7 cellular contexts compared by ENCODE assay signal in the genomic region with DNA sequence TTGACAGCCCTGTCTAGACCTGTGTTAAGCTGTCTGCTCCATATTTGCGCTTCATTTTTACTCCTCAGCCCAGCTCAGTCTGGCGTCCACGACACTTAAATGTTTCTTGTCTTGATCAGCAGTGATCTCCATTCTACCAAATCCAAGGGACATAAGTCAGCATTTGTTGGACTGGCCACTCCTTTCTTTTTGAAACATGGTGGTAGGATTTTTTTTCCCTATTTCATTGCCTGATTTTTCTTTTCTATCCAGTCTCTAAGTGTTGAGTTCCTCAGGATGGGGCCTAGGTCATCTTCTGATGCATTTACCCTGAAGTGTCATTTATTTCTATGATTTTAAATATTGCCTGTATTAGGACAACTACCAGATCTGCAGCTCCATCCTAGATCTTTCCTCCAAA. TPM values are rescaled to one million over a fixed set of nuclear protein-coding genes. Genes with fewer than 3 reads are reported as not detected.
DNase-seq lines count a peak whose midpoint lies in the region; ATAC-seq, FAIRE-seq and TF ChIP-seq lines count a peak whose summit lies in the region.

No MANE protein-coding gene starts in this region.

- peak overlapping the region; percentile 83 for H3K27ac Mint-ChIP-seq in HFFc6
- H3K27ac Mint-ChIP-seq in activated CD8-positive, alpha-beta T cell treated with anti-CD3 and anti-CD28 coated beads, Interleukin-2, amount 10 ng/mL, durations not matched to agents 7 days and 5 days: peak overlapping the region; percentile 92
- peak overlapping the region; percentile 99 for H3K27ac Mint-ChIP-seq in stimulated activated naive B cell treated with anti-CD40 and anti-IgM and Interleukin-4, amounts not matched to agents 10 μg/mL and 1 μg/mL and 100 μg/mL, for 72 hours

- no peak for TF ChIP-seq CTCF in HFFc6 (IDR thresholded peaks at IDR 0.05)
- no peak for TF ChIP-seq CTCF in D721Med (IDR thresholded peaks at IDR 0.05; ENCODE audit: insufficient read depth, missing control alignments)

- no peaks in the 10 kb centered on the region for H3K27me3 Mint-ChIP-seq in HFFc6 (ENCODE audit: insufficient read depth)
- H3K27me3 Mint-ChIP-seq in activated CD8-positive, alpha-beta T cell treated with anti-CD3 and anti-CD28 coated beads, Interleukin-2, amount 10 ng/mL, durations not matched to agents 7 days and 5 days (ENCODE audit: low read depth): no peaks in the 10 kb centered on the region
- H3K27me3 Mint-ChIP-seq in stimulated activated naive B cell treated with anti-CD40 and anti-IgM and Interleukin-4, amounts not matched to agents 10 μg/mL and 1 μg/mL and 100 μg/mL, for 72 hours: no peaks in the 10 kb centered on the region

- no peak for DNase-seq in HFFc6
- DNase-seq in activated CD8-positive, alpha-beta T cell treated with anti-CD3 and anti-CD28 coated beads, Interleukin-2, amount 10 ng/mL, durations not matched to agents 7 days and 5 days: no peak
- DNase-seq in iPS DF 6.9 (ENCODE audit: low read depth, low spot score): no peak
- DNase-seq in stimulated activated naive B cell treated with anti-CD40 and anti-IgM and Interleukin-4, amounts not matched to agents 10 μg/mL and 1 μg/mL and 100 μg/mL, for 72 hours: no peak
- DNase-seq in ACHN: no peak
- no peak for DNase-seq in D721Med (ENCODE audit: insufficient read length, low spot score)
- no peak for DNase-seq in stimulated activated CD8-positive, alpha-beta memory T cell treated with anti-CD3 and anti-CD28 coated beads, Interleukin-4, amount 100 ng/mL, for 48 hours

- CTCF ChIA-PET in activated CD8-positive, alpha-beta T cell treated with anti-CD3 and anti-CD28 coated beads, Interleukin-2, amount 10 ng/mL, durations not matched to agents 7 days and 5 days (lab: Charles Lee): interaction anchor here (1.0 to 3.8 kb wide), 9 partner anchors 8 to 321 kb away, joined by 3 to 55 read pairs (median 5); partner anchors contain the start of genes SCO2 and SYCE3

- no peaks in the 10 kb centered on the region for H3K36me3 Mint-ChIP-seq in HFFc6 (ENCODE audit: low read depth)
- peaks cover 30% of the 10 kb centered on the region for H3K36me3 Mint-ChIP-seq in activated CD8-positive, alpha-beta T cell treated with anti-CD3 and anti-CD28 coated beads, Interleukin-2, amount 10 ng/mL, durations not matched to agents 7 days and 5 days (ENCODE audit: low read depth)
- peaks cover 13 to 18% of the 10 kb centered on the region in 2 donors for H3K36me3 Mint-ChIP-seq in stimulated activated naive B cell treated with anti-CD40 and anti-IgM and Interleukin-4, amounts not matched to agents 10 μg/mL and 1 μg/mL and 100 μg/mL, for 72 hours

- POLR2A ChIA-PET in activated CD8-positive, alpha-beta T cell treated with anti-CD3 and anti-CD28 coated beads, Interleukin-2, amount 10 ng/mL, durations not matched to agents 7 days and 5 days (lab: Charles Lee): interaction anchor here (0.6 to 3.6 kb wide), 12 partner anchors 9 to 256 kb away, joined by 3 to 82 read pairs (median 10); partner anchors contain the start of genes SCO2 and TYMP

- peaks cover 6% of the 10 kb centered on the region; the same call in 1 of the 2 replicates for H3K36me3 ChIP-seq in iPS DF 6.9 (ENCODE audit: control insufficient read depth, insufficient read depth, low read length)

- FAIRE-seq in D721Med (lab: Jason Lieb, UNC): no peak

- no CpG with 5 or more reads among the region's 3 CpGs for WGBS in iPS DF 6.9 (ENCODE audit: insufficient coverage, insufficient read length)

- H3K27me3 ChIP-seq in iPS DF 6.9 (ENCODE audit: control insufficient read depth, insufficient read depth, low read length): no peaks in the 10 kb centered on the region

- peak overlapping the region; percentile 95; the same call in 1 of the 2 replicates for H3K4me3 ChIP-seq in iPS DF 6.9 (ENCODE audit: low read length)

- no peaks in the 10 kb centered on the region for H3K9me3 Mint-ChIP-seq in HFFc6
- H3K9me3 Mint-ChIP-seq in activated CD8-positive, alpha-beta T cell treated with anti-CD3 and anti-CD28 coated beads, Interleukin-2, amount 10 ng/mL, durations not matched to agents 7 days and 5 days (ENCODE audit: insufficient read depth): no peaks in the 10 kb centered on the region
- no peaks in the 10 kb centered on the region for H3K9me3 Mint-ChIP-seq in stimulated activated naive B cell treated with anti-CD40 and anti-IgM and Interleukin-4, amounts not matched to agents 10 μg/mL and 1 μg/mL and 100 μg/mL, for 72 hours

- peaks cover 4% of the 10 kb centered on the region for H3K4me1 ChIP-seq in iPS DF 6.9 (ENCODE audit: control insufficient read depth, insufficient read depth, low read length)

- no peak overlapping the region for H3K27ac ChIP-seq in iPS DF 6.9 (ENCODE audit: low read length)

- peak overlapping the region; percentile 94 for H3K4me3 Mint-ChIP-seq in HFFc6
- H3K4me3 Mint-ChIP-seq in activated CD8-positive, alpha-beta T cell treated with anti-CD3 and anti-CD28 coated beads, Interleukin-2, amount 10 ng/mL, durations not matched to agents 7 days and 5 days: peak overlapping the region; percentile 86
- peak overlapping the region; percentile 97 to 98 for H3K4me3 Mint-ChIP-seq in stimulated activated naive B cell treated with anti-CD40 and anti-IgM and Interleukin-4, amounts not matched to agents 10 μg/mL and 1 μg/mL and 100 μg/mL, for 72 hours

- H3K9me3 ChIP-seq in iPS DF 6.9 (ENCODE audit: control insufficient read depth, insufficient read depth, low read length): no peaks in the 10 kb centered on the region

- peaks cover 12% of the 10 kb centered on the region for H3K4me1 Mint-ChIP-seq in HFFc6 (ENCODE audit: low read depth)
- H3K4me1 Mint-ChIP-seq in activated CD8-positive, alpha-beta T cell treated with anti-CD3 and anti-CD28 coated beads, Interleukin-2, amount 10 ng/mL, durations not matched to agents 7 days and 5 days (ENCODE audit: low read depth): peaks cover 27% of the 10 kb centered on the region
- peaks cover 15 to 17% of the 10 kb centered on the region in 2 donors for H3K4me1 Mint-ChIP-seq in stimulated activated naive B cell treated with anti-CD40 and anti-IgM and Interleukin-4, amounts not matched to agents 10 μg/mL and 1 μg/mL and 100 μg/mL, for 72 hours

- in situ Hi-C loops in ACHN (cut with HindIII; ENCODE audit: low pct_ligation_motif_present, low pct_unique_long_range_greater_than_20kb, low sequenced_read_pairs): no loop called here

- no peak for ATAC-seq in activated CD8-positive, alpha-beta T cell treated with anti-CD3 and anti-CD28 coated beads, Interleukin-2, amount 10 ng/mL, durations not matched to agents 7 days and 5 days
- ATAC-seq in stimulated activated naive B cell treated with anti-CD40 and anti-IgM and Interleukin-4, amounts not matched to agents 10 μg/mL and 1 μg/mL and 100 μg/mL, for 72 hours (replicated peaks): peak in 1 of 2 donors; percentile 2

RNA-seq across cellular contexts. Expression of gene NCAPH2, which starts 0.9 kb away (rescaled TPM):
- total RNA-seq in HFFc6 (2021; fragmentation: NEBNext Ultra II Directional; extraction: Animal tissue kit (Norgen Biotek cat#: 25700)): 10 to 100 TPM; 31.7 to 54.1 (median 50.0) TPM
- 100 to 1,000 TPM; 146 to 150 TPM for total RNA-seq in activated CD8-positive, alpha-beta T cell treated with anti-CD3 and anti-CD28 coated beads, Interleukin-2, amount 10 ng/mL, durations not matched to agents 7 days and 5 days

RNA-seq across cellular contexts. Expression of gene LMF2, which starts 1.4 kb away (rescaled TPM):
- total RNA-seq in HFFc6 (2021; fragmentation: NEBNext Ultra II Directional; extraction: Animal tissue kit (Norgen Biotek cat#: 25700)): 100 to 1,000 TPM; 110 to 133 (median 118) TPM
- 100 to 1,000 TPM; 119 to 132 TPM for total RNA-seq in activated CD8-positive, alpha-beta T cell treated with anti-CD3 and anti-CD28 coated beads, Interleukin-2, amount 10 ng/mL, durations not matched to agents 7 days and 5 days

RNA-seq across cellular contexts. Expression of gene SCO2, which starts 16.5 kb away (rescaled TPM):
- 10 to 100 TPM in 2 of 6 experiments, 1 to 10 TPM in 4; 2.7 to 11.1 (median 9.7) TPM for total RNA-seq in HFFc6 (2021; fragmentation: NEBNext Ultra II Directional; extraction: Animal tissue kit (Norgen Biotek cat#: 25700))
- total RNA-seq in activated CD8-positive, alpha-beta T cell treated with anti-CD3 and anti-CD28 coated beads, Interleukin-2, amount 10 ng/mL, durations not matched to agents 7 days and 5 days: 10 to 100 TPM; 11.7 to 13.9 TPM

RNA-seq across cellular contexts. Expression of gene TYMP, which starts 20.9 kb away (rescaled TPM):
- total RNA-seq in HFFc6 (2021; fragmentation: NEBNext Ultra II Directional; extraction: Animal tissue kit (Norgen Biotek cat#: 25700)): 1 to 10 TPM in 5 of 6 experiments, under 1 TPM in 1; 0.95 to 2.1 (median 1.3) TPM
- 10 to 100 TPM; 71.8 to 76.6 TPM for total RNA-seq in activated CD8-positive, alpha-beta T cell treated with anti-CD3 and anti-CD28 coated beads, Interleukin-2, amount 10 ng/mL, durations not matched to agents 7 days and 5 days

RNA-seq across cellular contexts. Expression of gene MIOX, which starts 22.2 kb away (rescaled TPM):
- not detected for total RNA-seq in HFFc6 (2021; fragmentation: NEBNext Ultra II Directional; extraction: Animal tissue kit (Norgen Biotek cat#: 25700))
- under 1 TPM in 1 of 2 experiments, not detected in 1; 0.40 TPM for total RNA-seq in activated CD8-positive, alpha-beta T cell treated with anti-CD3 and anti-CD28 coated beads, Interleukin-2, amount 10 ng/mL, durations not matched to agents 7 days and 5 days
